12 cellular contexts compared by ENCODE assay signal in the genomic region with DNA sequence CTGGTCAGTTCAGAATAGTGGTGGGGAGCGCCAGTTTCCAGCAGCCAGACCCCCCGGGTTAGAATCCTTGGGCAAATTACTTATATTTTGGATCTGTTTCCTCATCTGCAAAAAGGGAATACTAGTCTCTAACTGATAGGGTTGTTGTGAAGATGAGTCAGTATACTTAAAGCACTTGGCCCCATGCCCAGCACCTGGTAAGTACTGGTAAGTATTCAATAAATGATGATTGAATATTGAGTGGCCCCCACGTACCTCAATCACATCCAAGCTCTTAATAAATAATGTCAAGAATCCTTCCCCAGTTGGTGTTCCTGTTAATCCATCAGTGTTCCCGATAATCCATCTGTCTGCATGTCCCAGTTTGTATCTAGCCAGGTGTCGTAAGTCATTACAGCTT. TPM values are rescaled to one million over a fixed set of nuclear protein-coding genes. Genes with fewer than 3 reads are reported as not detected.
DNase-seq lines count a peak whose midpoint lies in the region; ATAC-seq, FAIRE-seq and TF ChIP-seq lines count a peak whose summit lies in the region.
"Had no signal": no experiment of that assay in that cellular context is flagged by ENCODE, and none has a peak within 500 bp of the region (broad histone marks: within the 10 kb centered on the region; RNA-seq: fewer than 3 reads in every experiment).

No MANE protein-coding gene starts in this region.

- TF ChIP-seq POLR2A in tibial nerve (IDR thresholded peaks at IDR 0.05): no peak

- no peak overlapping the region for H3K4me3 Mint-ChIP-seq in activated CD4-positive, alpha-beta memory T cell treated with anti-CD3 and anti-CD28 coated beads for 36 hours
- H3K4me3 Mint-ChIP-seq: stimulated activated naive B cell treated with anti-CD40 and anti-IgM and Interleukin-4, amounts not matched to agents 10 μg/mL and 1 μg/mL and 100 μg/mL, for 72 hours had no signal

- no peaks in the 10 kb centered on the region for H3K27me3 Mint-ChIP-seq in activated CD4-positive, alpha-beta memory T cell treated with anti-CD3 and anti-CD28 coated beads for 36 hours
- H3K27me3 Mint-ChIP-seq: stimulated activated naive B cell treated with anti-CD40 and anti-IgM and Interleukin-4, amounts not matched to agents 10 μg/mL and 1 μg/mL and 100 μg/mL, for 72 hours had no signal

- ATAC-seq in esophagus mucosa: no peak
- ATAC-seq: stimulated activated naive B cell treated with anti-CD40 and anti-IgM and Interleukin-4, amounts not matched to agents 10 μg/mL and 1 μg/mL and 100 μg/mL, for 72 hours had no signal

- H3K36me3 Mint-ChIP-seq in activated CD4-positive, alpha-beta memory T cell treated with anti-CD3 and anti-CD28 coated beads for 36 hours: peaks cover 63% of the 10 kb centered on the region

- peaks cover 29% of the 10 kb centered on the region for H3K4me1 Mint-ChIP-seq in activated CD4-positive, alpha-beta memory T cell treated with anti-CD3 and anti-CD28 coated beads for 36 hours (ENCODE audit: low read depth)

- no peak overlapping the region for H3K4me3 ChIP-seq in fibroblast of villous mesenchyme (ENCODE audit: low read depth, low read length)
- H3K4me3 ChIP-seq in tibial nerve: no peak overlapping the region

- H3K4me1 ChIP-seq in tibial nerve: peaks cover 0 to 20% (median 2%) of the 10 kb centered on the region in 4 donors

- TF ChIP-seq CTCF in D721Med (IDR thresholded peaks at IDR 0.05; ENCODE audit: insufficient read depth, missing control alignments): no peak
- no peak for TF ChIP-seq CTCF in fibroblast of villous mesenchyme (IDR thresholded peaks at IDR 0.05; ENCODE audit: insufficient read depth, low read depth, low read length)
- no peak for TF ChIP-seq CTCF in tibial nerve (IDR thresholded peaks at IDR 0.05)

- FAIRE-seq in D721Med (lab: Jason Lieb, UNC): peak; percentile 86
- FAIRE-seq: islet of Langerhans had no signal

- no peak for TF ChIP-seq EP300 in tibial nerve (IDR thresholded peaks at IDR 0.05)

- DNase-seq in D721Med (ENCODE audit: insufficient read length, low spot score) (no peak), HS-5 (ENCODE audit: low read depth) (peak; percentile 60), fibroblast of villous mesenchyme (ENCODE audit: low read depth) (peak; percentile 64), DMS153 (lab: John Stamatoyannopoulos, UW) (no peak), tibial nerve (ENCODE audit: low spot score in 2 of 2) (no peak)
- DNase-seq in activated CD4-positive, alpha-beta memory T cell treated with anti-CD3 and anti-CD28 coated beads for 36 hours: no peak
- DNase-seq: activated gamma-delta T cell; KBM-7; stimulated activated naive B cell treated with anti-CD40 and anti-IgM and Interleukin-4, amounts not matched to agents 10 μg/mL and 1 μg/mL and 100 μg/mL, for 72 hours had no signal

- peak overlapping the region in 1 of 4 donors; percentile 56 for H3K27ac ChIP-seq in tibial nerve
- H3K27ac ChIP-seq: neutrophil had no signal

- intact Hi-C loops in activated CD4-positive, alpha-beta memory T cell treated with anti-CD3 and anti-CD28 coated beads for 36 hours (cut with micrococcal nuclease): no loop called here

- POLR2A ChIA-PET in activated CD4-positive, alpha-beta memory T cell treated with anti-CD3 and anti-CD28 coated beads for 36 hours (lab: Charles Lee): interaction anchor here (1.7 kb wide), 1 partner anchor 12 kb away, joined by 5 read pairs; a partner anchor contains a TSS

- H3K27ac Mint-ChIP-seq in activated CD4-positive, alpha-beta memory T cell treated with anti-CD3 and anti-CD28 coated beads for 36 hours: peak overlapping the region; percentile 49
- H3K27ac Mint-ChIP-seq: stimulated activated naive B cell treated with anti-CD40 and anti-IgM and Interleukin-4, amounts not matched to agents 10 μg/mL and 1 μg/mL and 100 μg/mL, for 72 hours had no signal

- 73 to 90% methylated on average over 5 of the region's 5 CpGs for WGBS in tibial nerve, 2 donors

- H3K9me3 Mint-ChIP-seq in activated CD4-positive, alpha-beta memory T cell treated with anti-CD3 and anti-CD28 coated beads for 36 hours: no peaks in the 10 kb centered on the region
- H3K9me3 Mint-ChIP-seq: stimulated activated naive B cell treated with anti-CD40 and anti-IgM and Interleukin-4, amounts not matched to agents 10 μg/mL and 1 μg/mL and 100 μg/mL, for 72 hours had no signal

- CTCF ChIA-PET in activated CD4-positive, alpha-beta memory T cell treated with anti-CD3 and anti-CD28 coated beads for 36 hours (lab: Charles Lee): interaction anchor here (0.8 to 1.4 kb wide), 2 partner anchors 12 to 59 kb away, joined by 3 read pairs; a partner anchor contains a TSS

- peaks cover 0 to 66% (median 11%) of the 10 kb centered on the region in 3 donors for H3K36me3 ChIP-seq in tibial nerve

- H3K27me3 ChIP-seq in tibial nerve: no peaks in the 10 kb centered on the region
- H3K27me3 ChIP-seq: neutrophil had no signal

- H3K9me3 ChIP-seq in tibial nerve: no peaks in the 10 kb centered on the region
- H3K9me3 ChIP-seq: neutrophil had no signal

RNA-seq across cellular contexts. Expression of a gene that starts 12.1 kb away (rescaled TPM):
- total RNA-seq in activated CD4-positive, alpha-beta memory T cell treated with anti-CD3 and anti-CD28 coated beads for 36 hours: 10 to 100 TPM; 10.1 to 12.2 TPM
- 35.4 and 39.0 TPM in 2 replicates for total RNA-seq in fibroblast of villous mesenchyme
- total RNA-seq in esophagus mucosa: 12.7 TPM
- 10 to 100 TPM; 38.5 to 88.1 (median 58.8) TPM for total RNA-seq in tibial nerve

RNA-seq across cellular contexts. Expression of a gene that starts 21.3 kb away (rescaled TPM):
- total RNA-seq in activated CD4-positive, alpha-beta memory T cell treated with anti-CD3 and anti-CD28 coated beads for 36 hours: 10 to 100 TPM; 13.0 to 14.0 TPM
- total RNA-seq in fibroblast of villous mesenchyme: 16.8 and 39.3 TPM in 2 replicates
- 5.8 TPM for total RNA-seq in esophagus mucosa
- total RNA-seq in tibial nerve: 100 to 1,000 TPM in 3 of 4 donors, 10 to 100 TPM in 1; 92.7 to 218 (median 124) TPM

RNA-seq across cellular contexts. Expression of a gene that starts 21.7 kb away (rescaled TPM):
- 100 to 1,000 TPM; 194 to 198 TPM for total RNA-seq in activated CD4-positive, alpha-beta memory T cell treated with anti-CD3 and anti-CD28 coated beads for 36 hours
- total RNA-seq in fibroblast of villous mesenchyme (37.7 and 47.1 TPM in 2 replicates), esophagus mucosa (49.3 TPM), tibial nerve (10 to 100 TPM; 43.8 to 82.8 (median 52.4) TPM)

RNA-seq across cellular contexts. Expression of a gene that starts 33.5 kb away (rescaled TPM):
- total RNA-seq in activated CD4-positive, alpha-beta memory T cell treated with anti-CD3 and anti-CD28 coated beads for 36 hours: 10 to 100 TPM; 58.2 to 62.1 TPM
- total RNA-seq in fibroblast of villous mesenchyme: 20.3 and 27.2 TPM in 2 replicates
- 11.4 TPM for total RNA-seq in esophagus mucosa
- total RNA-seq in tibial nerve: 10 to 100 TPM; 41.9 to 68.0 (median 52.2) TPM

RNA-seq across cellular contexts. Expression of a gene that starts 50.2 kb away (rescaled TPM):
- 1 to 10 TPM; 5.3 to 6.0 TPM for total RNA-seq in activated CD4-positive, alpha-beta memory T cell treated with anti-CD3 and anti-CD28 coated beads for 36 hours
- 26.7 and 39.3 TPM in 2 replicates for total RNA-seq in fibroblast of villous mesenchyme
- 55.3 TPM for total RNA-seq in esophagus mucosa
- 10 to 100 TPM; 44.8 to 69.0 (median 61.6) TPM for total RNA-seq in tibial nerve

Comparison
In these comparisons a context has a peak if more than half of its experiments do, and no peak if none do; other contexts are left out.
1. DNase-seq: peak in HS-5 (single experiment) and fibroblast of villous mesenchyme (single experiment); none in D721Med (single experiment), activated CD4-positive, alpha-beta memory T cell treated with anti-CD3 and anti-CD28 coated beads for 36 hours (single experiment), DMS153 (single experiment) and tibial nerve (0 of 2).